Comparison of ENCODE assay signal across 9 cellular contexts in genomic region chr16:4021070-4021779, GRCh38.
A peak's percentile ranks its signal among the peaks of the same experiment; 100 is the strongest.
DNase-seq lines count a peak whose midpoint lies in the region; ATAC-seq and TF ChIP-seq lines count a peak whose summit lies in the region.
"Had no signal": no experiment of that assay in that cellular context is flagged by ENCODE, and none has a peak within 500 bp of the region (broad histone marks: within the 10 kb centered on the region; RNA-seq: fewer than 3 reads in every experiment).

No MANE protein-coding gene starts in this region.

- H3K9me3 Mint-ChIP-seq in mesothelial cell of epicardium: no peaks in the 10 kb centered on the region
- H3K9me3 Mint-ChIP-seq in nephron progenitor cell: peaks cover 5% of the 10 kb centered on the region

- in situ Hi-C loops in ACHN (cut with HindIII; ENCODE audit: low pct_ligation_motif_present, low pct_unique_long_range_greater_than_20kb, low sequenced_read_pairs) (no loop called here), Panc1 (cut with HindIII; ENCODE audit: low pct_unique_long_range_greater_than_20kb, low sequenced_read_pairs) (no loop called here)

- peak; percentile 61 for ATAC-seq in Panc1
- ATAC-seq in left colon: peak; percentile 93

- TF ChIP-seq CTCF in Panc1 (IDR thresholded peaks at IDR 0.05) (no peak), mesothelial cell of epicardium (IDR thresholded peaks at IDR 0.05; ENCODE audit: unreplicated experiment) (no peak), nephron progenitor cell (IDR thresholded peaks at IDR 0.05) (no peak)

- H3K27ac Mint-ChIP-seq in mesothelial cell of epicardium (no peak overlapping the region), nephron progenitor cell (no peak overlapping the region)

- H3K4me3 Mint-ChIP-seq in mesothelial cell of epicardium: no peak overlapping the region
- H3K4me3 Mint-ChIP-seq in nephron progenitor cell: no peak overlapping the region

- intact Hi-C loops in Panc1 (cut with micrococcal nuclease; ENCODE audit: unreplicated experiment): no loop called here
- intact Hi-C loops in left colon (cut with DNase I, micrococcal nuclease): no loop called here

- H3K4me1 Mint-ChIP-seq in mesothelial cell of epicardium: peaks cover 5% of the 10 kb centered on the region
- peaks cover 26% of the 10 kb centered on the region for H3K4me1 Mint-ChIP-seq in nephron progenitor cell

- H3K9me3 ChIP-seq in Panc1 (ENCODE audit: control insufficient read depth, insufficient read depth, low read depth, low read length): no peaks in the 10 kb centered on the region

- H3K36me3 ChIP-seq in Panc1 (ENCODE audit: control insufficient read depth, insufficient read depth, low read length): no peaks in the 10 kb centered on the region

- DNase-seq in ACHN (peak; percentile 81), LoVo (ENCODE audit: low spot score) (peak; percentile 82), Panc1 (ENCODE audit: low read depth, low spot score) (no peak), left colon (peak; percentile 86 to 91), mesothelial cell of epicardium (ENCODE audit: low spot score in 2 of 2, unreplicated experiment in 2 of 2) (no peak), nephron progenitor cell (no peak), amygdala (lab: John Stamatoyannopoulos, UW) (no peak)
- DNase-seq in activated T-cell treated with anti-CD3 and anti-CD28 coated beads, Interleukin-2, amount 50 U/mL, for 1 hour: no peak
- DNase-seq: SW 1271 had no signal

- H3K4me3 ChIP-seq in Panc1 (ENCODE audit: low read depth in 2 of 2, low read length in 2 of 2): no peak overlapping the region

- H3K36me3 Mint-ChIP-seq in mesothelial cell of epicardium: no peaks in the 10 kb centered on the region
- no peaks in the 10 kb centered on the region for H3K36me3 Mint-ChIP-seq in nephron progenitor cell (ENCODE audit: low read depth)

- POLR2A ChIA-PET in Panc1 (lab: Charles Lee): no interaction called here

- no peaks in the 10 kb centered on the region for H3K27me3 ChIP-seq in Panc1 (ENCODE audit: control insufficient read depth, insufficient read depth, low read length)

- peaks cover 24% of the 10 kb centered on the region for H3K4me1 ChIP-seq in Panc1 (ENCODE audit: control insufficient read depth, insufficient read depth, low read length)

- peak overlapping the region; percentile 36; the same call in 1 of the 2 replicates for H3K27ac ChIP-seq in Panc1 (ENCODE audit: low read length)

- BruUV-seq in Panc1 (replicated peaks; lab: Mats Ljungman, UMichigan): no TSS peak

- CTCF ChIA-PET in Panc1 (lab: Charles Lee): interaction anchor here (0.7 kb wide), 1 partner anchor 38 kb away, joined by 3 read pairs; no protein-coding TSS in a partner anchor

- no peaks in the 10 kb centered on the region for H3K27me3 Mint-ChIP-seq in mesothelial cell of epicardium (ENCODE audit: low read depth)
- peaks cover 17% of the 10 kb centered on the region for H3K27me3 Mint-ChIP-seq in nephron progenitor cell (ENCODE audit: low read depth, poor library complexity)

Comparison
In these comparisons a context has a peak if more than half of its experiments do, and no peak if none do; other contexts are left out.
1. DNase-seq: peak in ACHN (single experiment), LoVo (single experiment) and left colon (2 of 2); none in Panc1 (single experiment), mesothelial cell of epicardium (0 of 2), nephron progenitor cell (single experiment), activated T-cell treated with anti-CD3 and anti-CD28 coated beads, Interleukin-2, amount 50 U/mL, for 1 hour (single experiment) and amygdala (0 of 56).